In genomic region chr13:39012608-39013007, GRCh38 we compare ENCODE assay signal across 22 cellular contexts. TPM values are rescaled to one million over a fixed set of nuclear protein-coding genes. Genes with fewer than 3 reads are reported as not detected.
DNase-seq lines count a peak whose midpoint lies in the region; ATAC-seq and TF ChIP-seq lines count a peak whose summit lies in the region.
"Had no signal": no experiment of that assay in that cellular context is flagged by ENCODE, and none has a peak within 500 bp of the region (broad histone marks: within the 10 kb centered on the region; RNA-seq: fewer than 3 reads in every experiment).

No MANE protein-coding gene starts in this region.

- BruUV-seq in A673 (replicated peaks; lab: Mats Ljungman, UMichigan) (no TSS peak), HCT116 (replicated peaks; lab: Mats Ljungman, UMichigan) (no TSS peak)

- intact Hi-C loops in A673 (cut with micrococcal nuclease; ENCODE audit: unreplicated experiment) (no loop called here), HCT116 (cut with micrococcal nuclease) (no loop called here)

- RAD21 ChIA-PET in HCT116 (lab: Charles Lee; ENCODE audit: low non-redundant PET in 1 of 2, low total read pairs in 2 of 2, uncharacterized antibody in 2 of 2, unreplicated experiment in 2 of 2): no interaction called here

- H2AFZ ChIP-seq in HCT116 (ENCODE audit: low read depth, low read length, poor library complexity, severe bottlenecking) (no peak overlapping the region), mesenchymal stem cell (ENCODE audit: low read depth, low read length) (no peak overlapping the region)
- H2AFZ ChIP-seq: PC-9 had no signal

- H3K4ac ChIP-seq in mesenchymal stem cell (ENCODE audit: low read depth in 1 of 2, low read length in 2 of 2): no peak overlapping the region

- in situ Hi-C loops in astrocyte of the cerebellum (cut with HindIII; ENCODE audit: low sequenced_read_pairs): no loop called here

- H4K91ac ChIP-seq in mesenchymal stem cell (ENCODE audit: low read length): no peak overlapping the region

- no peaks in the 10 kb centered on the region for H3K9me2 ChIP-seq in HCT116 (ENCODE audit: insufficient read depth)

- H2BK15ac ChIP-seq in mesenchymal stem cell (ENCODE audit: low read depth, poor library complexity, severe bottlenecking): no peak overlapping the region

- no peaks in the 10 kb centered on the region for H3K27me3 ChIP-seq in A673 (replicated peaks; ENCODE audit: insufficient read depth, low read depth, low read length, poor library complexity)
- H3K27me3 ChIP-seq in HCT116 (ENCODE audit: insufficient read depth, low read length): no peaks in the 10 kb centered on the region
- H3K27me3 ChIP-seq in mesenchymal stem cell (ENCODE audit: control insufficient read depth in 1 of 2, insufficient read depth in 1 of 2, low read length in 2 of 2): no peaks in the 10 kb centered on the region
- H3K27me3 ChIP-seq: upper lobe of right lung had no signal

- no peak overlapping the region for H3K18ac ChIP-seq in mesenchymal stem cell (ENCODE audit: low read depth in 1 of 2, low read length in 2 of 2)

- CTCF ChIA-PET in A673 (lab: Charles Lee) (no interaction called here), HCT116 (lab: Charles Lee) (no interaction called here)

- H3K4me3 ChIP-seq in A673 (ENCODE audit: low read depth, low read length, poor library complexity, severe bottlenecking): no peak overlapping the region
- H3K4me3 ChIP-seq in HCT116 (replicated peaks in 1 of 2; ENCODE audit: low read depth in 1 of 2, low read length in 2 of 2): no peak overlapping the region
- H3K4me3 ChIP-seq in astrocyte of the cerebellum (ENCODE audit: low read depth, low read length): no peak overlapping the region
- H3K4me3 ChIP-seq in mesenchymal stem cell (ENCODE audit: insufficient read depth in 1 of 2, low read depth in 1 of 2, low read length in 2 of 2): no peak overlapping the region
- H3K4me3 ChIP-seq: PC-9, skin epidermis, upper lobe of right lung had no signal

- H2AK5ac ChIP-seq in mesenchymal stem cell (ENCODE audit: low read length, severe bottlenecking): no peak overlapping the region

- TF ChIP-seq CTCF in A673 (conservative IDR thresholded peaks at IDR 0.05; ENCODE audit: low read depth, low read length): peak; percentile 50
- peak in 2 of 3 experiments; percentile 28 to 41; a peak in 2 of 6 replicates for TF ChIP-seq CTCF in HCT116 (IDR thresholded peaks at IDR 0.05 in 2 of 3, conservative IDR thresholded peaks at IDR 0.05 in 1 of 3; ENCODE audit: borderline replicate concordance in 1 of 3, insufficient read depth in 1 of 3, low read depth in 2 of 3, low read length in 2 of 3)
- peak; percentile 9 for TF ChIP-seq CTCF in astrocyte of the cerebellum (IDR thresholded peaks at IDR 0.05; ENCODE audit: low read depth, low read length, missing control alignments)

- no peak for TF ChIP-seq RAD21 in HCT116 (IDR thresholded peaks at IDR 0.05; ENCODE audit: low read depth)

- H3K9me3 ChIP-seq in A673 (ENCODE audit: low read depth, low read length, poor library complexity, severe bottlenecking): no peaks in the 10 kb centered on the region
- H3K9me3 ChIP-seq in HCT116 (ENCODE audit: control insufficient read depth in 1 of 2, insufficient read depth in 1 of 2, low read depth in 1 of 2, low read length in 2 of 2): no peaks in the 10 kb centered on the region
- no peaks in the 10 kb centered on the region for H3K9me3 ChIP-seq in mesenchymal stem cell (ENCODE audit: control insufficient read depth, low read length)
- H3K9me3 ChIP-seq: upper lobe of right lung had no signal

- no peaks in the 10 kb centered on the region; the same call in 1 of the 2 replicates for H4K20me1 ChIP-seq in HCT116 (ENCODE audit: insufficient read depth)

- H3K79me2 ChIP-seq in HCT116 (ENCODE audit: insufficient read depth, low read length): no peaks in the 10 kb centered on the region

- H3K9ac ChIP-seq in HCT116 (ENCODE audit: low read length): no peak overlapping the region
- no peak overlapping the region for H3K9ac ChIP-seq in mesenchymal stem cell (ENCODE audit: low read length)

- H3K79me1 ChIP-seq in mesenchymal stem cell (replicated peaks; ENCODE audit: low read length, poor library complexity, severe bottlenecking): peaks cover 9% of the 10 kb centered on the region

- H4K8ac ChIP-seq in mesenchymal stem cell (ENCODE audit: low read length): no peak overlapping the region

- no peak overlapping the region for H2BK12ac ChIP-seq in mesenchymal stem cell (ENCODE audit: low read length in 2 of 2)

- H3K4me1 ChIP-seq in A673 (ENCODE audit: insufficient read depth, low read length, poor library complexity, severe bottlenecking): no peaks in the 10 kb centered on the region
- no peaks in the 10 kb centered on the region for H3K4me1 ChIP-seq in HCT116 (ENCODE audit: control insufficient read depth in 1 of 2, insufficient read depth in 2 of 2, low read length in 2 of 2)
- peaks cover 1% of the 10 kb centered on the region for H3K4me1 ChIP-seq in mesenchymal stem cell (ENCODE audit: control insufficient read depth, insufficient read depth, low read depth, low read length)
- H3K4me1 ChIP-seq: upper lobe of right lung had no signal

- no peak overlapping the region for H3K27ac ChIP-seq in A673 (ENCODE audit: low read depth, low read length, poor library complexity, severe bottlenecking)
- H3K27ac ChIP-seq in HCT116 (ENCODE audit: low read depth, low read length): no peak overlapping the region
- no peak overlapping the region for H3K27ac ChIP-seq in mesenchymal stem cell (ENCODE audit: low read length, poor library complexity, severe bottlenecking)
- H3K27ac ChIP-seq: PC-9, skin epidermis, upper lobe of right lung had no signal

- POLR2A ChIA-PET in A673 (lab: Charles Lee; ENCODE audit: low non-redundant PET) (no interaction called here), HCT116 (lab: Charles Lee) (no interaction called here)

- peaks cover 61% of the 10 kb centered on the region for H3K36me3 ChIP-seq in A673 (ENCODE audit: insufficient read depth, low read length, poor library complexity, severe bottlenecking)
- peaks cover 8 to 57% of the 10 kb centered on the region in 2 experiments; a peak in 3 of 4 replicates for H3K36me3 ChIP-seq in HCT116 (ENCODE audit: control insufficient read depth in 1 of 2, insufficient read depth in 2 of 2, low read length in 2 of 2)
- H3K36me3 ChIP-seq in mesenchymal stem cell (ENCODE audit: control insufficient read depth in 1 of 2, insufficient read depth in 2 of 2, low read depth in 1 of 2, low read length in 2 of 2): peaks cover 24 to 93% of the 10 kb centered on the region in 2 experiments

- DNase-seq in A673 (ENCODE audit: low spot score) (peak; percentile 9), HCT116 (ENCODE audit: low read depth, low spot score) (no peak), astrocyte of the cerebellum (ENCODE audit: low read depth) (no peak), iPS-NIHi11 (ENCODE audit: low spot score) (peak; percentile 71), SKM-1 treated with dmso at 0.1 percent for 144 hours (lab: John Stamatoyannopoulos, UW; ENCODE audit: unreplicated experiment) (no peak), mesenchymal stem cell (no peak)
- DNase-seq: activated CD4-positive, CD25-positive, alpha-beta regulatory T cell treated with anti-CD3 and anti-CD28 coated beads, Interleukin-2, amount 50 U/mL, for 72 hours; activated CD8-positive, alpha-beta memory T cell treated with anti-CD3 and anti-CD28 coated beads, Interleukin-2, amount 50 U/mL, for 4 hours; activated naive CD4-positive, alpha-beta T cell treated with anti-CD3 and anti-CD28 coated beads for 36 hours; effector CD4-positive, alpha-beta T cell; NCI-H1092; NCI-H2227 treated with DMSO at 0.1 percent for 48 hours; nucleus accumbens; PC-9; stimulated activated naive CD4-positive, alpha-beta T cell; T-cell; upper lobe of right lung had no signal

- no peak overlapping the region for H3K23ac ChIP-seq in mesenchymal stem cell (ENCODE audit: low read length in 2 of 2)

- H3K4me2 ChIP-seq in HCT116 (ENCODE audit: low read length) (no peak overlapping the region), mesenchymal stem cell (ENCODE audit: low read length, poor library complexity, severe bottlenecking) (no peak overlapping the region)
- H3K4me2 ChIP-seq: PC-9 had no signal

- H2BK5ac ChIP-seq in mesenchymal stem cell (ENCODE audit: low read depth, low read length, poor library complexity, severe bottlenecking): no peak overlapping the region

- no peak overlapping the region for H3K14ac ChIP-seq in mesenchymal stem cell (ENCODE audit: low read length in 2 of 2)

- TF ChIP-seq POLR2A in HCT116 (IDR thresholded peaks at IDR 0.05; ENCODE audit: borderline replicate concordance, extremely low read depth, insufficient read depth, insufficient read length): no peak

- ATAC-seq in HCT116 (peak; percentile 67), HG02588 (IDR thresholded peaks at IDR 0.05; ENCODE audit: unreplicated experiment) (no peak), HG03175 (IDR thresholded peaks at IDR 0.05; ENCODE audit: unreplicated experiment) (no peak)
- ATAC-seq: T-cell, upper lobe of right lung had no signal

- no peak overlapping the region for H2BK120ac ChIP-seq in mesenchymal stem cell (ENCODE audit: low read depth, low read length)

- WGBS in mesenchymal stem cell: 80% methylated on average over 7 of the region's 7 CpGs

TF ChIP-seq in HCT116, 20 proteins besides CTCF, POLR2A, EP300 and RAD21 (continues in another document):
- no peak for TF ChIP-seq SP1 (IDR thresholded peaks at IDR 0.05; ENCODE audit: low read depth)

RNA-seq across cellular contexts. Expression of gene STOML3, which starts 22.0 kb away (rescaled TPM):
- total RNA-seq in A673 (2021): not detected in 2 replicates
- total RNA-seq in HCT116 (2021; ENCODE audit: unreplicated experiment): not detected
- not detected in 2 replicates for polyA plus RNA-seq in HCT116 (2012)
- polyA plus RNA-seq in mesenchymal stem cell (2013, experiment 1 of 2): not detected
- polyA plus RNA-seq in mesenchymal stem cell (2013, experiment 2 of 2): not detected
- total RNA-seq: activated naive CD4-positive, alpha-beta T cell treated with anti-CD3 and anti-CD28 coated beads for 36 hours; frontal cortex; mesothelial cell of epicardium; PC-9; T-cell; upper lobe of right lung had no signal

RNA-seq across cellular contexts. Expression of gene PROSER1, which starts 25.3 kb away (rescaled TPM):
- total RNA-seq in A673 (2021) (58.5 and 58.7 TPM in 2 replicates), HCT116 (2021; ENCODE audit: unreplicated experiment) (33.5 TPM)
- polyA plus RNA-seq in HCT116 (2012): 11.0 and 13.3 TPM in 2 replicates
- 31.7 TPM for polyA plus RNA-seq in mesenchymal stem cell (2013, experiment 1 of 2)
- polyA plus RNA-seq in mesenchymal stem cell (2013, experiment 2 of 2): 30.4 TPM

RNA-seq across cellular contexts. Expression of gene NHLRC3, which starts 25.6 kb away (rescaled TPM):
- 12.3 and 17.4 TPM in 2 replicates for total RNA-seq in A673 (2021)
- total RNA-seq in HCT116 (2021; ENCODE audit: unreplicated experiment): 7.2 TPM
- polyA plus RNA-seq in HCT116 (2012): 2.8 and 3.8 TPM in 2 replicates
- 11.7 TPM for polyA plus RNA-seq in mesenchymal stem cell (2013, experiment 1 of 2)
- polyA plus RNA-seq in mesenchymal stem cell (2013, experiment 2 of 2): 11.3 TPM

Comparison
In these comparisons a context has a peak if more than half of its experiments do, and no peak if none do; other contexts are left out.
1. DNase-seq: peak in A673 (single experiment) and iPS-NIHi11 (single experiment); none in HCT116 (single experiment), astrocyte of the cerebellum (single experiment), SKM-1 treated with dmso at 0.1 percent for 144 hours (single experiment) and mesenchymal stem cell (single experiment).
2. Peak in every context shown above with its lines, with median percentiles within 50 percentile points of each other: CTCF ChIP-seq.